In genomic region chr5:147415663-147416062, GRCh38 we compare ENCODE assay signal across 21 cellular contexts.
"Had no signal": no experiment of that assay in that cellular context is flagged by ENCODE, and none has a peak within 500 bp of the region (broad histone marks: within the 10 kb centered on the region; RNA-seq: fewer than 3 reads in every experiment).

No MANE protein-coding gene starts in this region.

- H3K27ac ChIP-seq: epithelial cell of prostate, lower lobe of right lung, neural progenitor cell, thyroid gland, vagina had no signal

- H3K9me3 Mint-ChIP-seq: activated CD8-positive, alpha-beta T cell treated with anti-CD3 and anti-CD28 coated beads for 36 hours; dendritic cell treated with granulocyte-macrophage colony-stimulating factor and Interleukin-4, amounts not matched to agents 40 ng/mL and 50 ng/mL, for 4 days; effector memory CD8-positive, alpha-beta T cell; immature natural killer cell; naive B cell; neural progenitor cell; T-helper 1 cell treated with Interleukin-12 subunit alpha and Interleukin-12 subunit beta and Interleukin-4 antibody, amounts not matched to agents 30 μg/mL and 1 μg/mL, for 36 hours had no signal

- H3K36me3 Mint-ChIP-seq: activated naive CD8-positive, alpha-beta T cell; immature natural killer cell; naive B cell had no signal

- ATAC-seq: activated CD8-positive, alpha-beta T cell treated with anti-CD3 and anti-CD28 coated beads for 36 hours; effector memory CD8-positive, alpha-beta T cell; lower lobe of right lung had no signal

- H3K27me3 Mint-ChIP-seq: dendritic cell treated with granulocyte-macrophage colony-stimulating factor and Interleukin-4, amounts not matched to agents 40 ng/mL and 50 ng/mL, for 4 days; naive B cell had no signal

- H3K27me3 ChIP-seq: neural progenitor cell, thyroid gland, vagina had no signal

- H3K27ac Mint-ChIP-seq: activated CD8-positive, alpha-beta T cell treated with anti-CD3 and anti-CD28 coated beads for 36 hours; activated naive CD8-positive, alpha-beta T cell; dendritic cell treated with granulocyte-macrophage colony-stimulating factor and Interleukin-4, amounts not matched to agents 40 ng/mL and 50 ng/mL, for 4 days; effector memory CD8-positive, alpha-beta T cell; immature natural killer cell; naive B cell; neural progenitor cell; T-helper 1 cell treated with Interleukin-12 subunit alpha and Interleukin-12 subunit beta and Interleukin-4 antibody, amounts not matched to agents 30 μg/mL and 1 μg/mL, for 36 hours had no signal

- DNase-seq: activated CD4-positive, alpha-beta T cell treated with anti-CD3 and anti-CD28 coated beads for 4 hours; activated CD8-positive, alpha-beta T cell treated with anti-CD3 and anti-CD28 coated beads for 36 hours; activated gamma-delta T cell; activated T-cell treated with anti-CD3 and anti-CD28 coated beads, Interleukin-2, amount 50 U/mL, for 48 hours; amniotic stem cell; cerebellar nuclear complex; effector memory CD8-positive, alpha-beta T cell; glutamatergic neuron; immature natural killer cell; lower lobe of right lung; midbrain; naive B cell; stimulated activated CD4-positive, alpha-beta T cell treated with anti-CD3 and anti-CD28 coated beads, Interleukin-12 subunit alpha, Interleukin-12 subunit beta, amount 100 ng/mL, for 4 hours; stimulated activated CD4-positive, alpha-beta T cell treated with anti-CD3 and anti-CD28 coated beads, Interleukin-2, amount 100 ng/mL, for 24 hours; thyroid gland had no signal

- H3K4me3 ChIP-seq: lower lobe of right lung, neural progenitor cell, thyroid gland, vagina had no signal

- H3K4me3 Mint-ChIP-seq: activated CD8-positive, alpha-beta T cell treated with anti-CD3 and anti-CD28 coated beads for 36 hours; activated naive CD8-positive, alpha-beta T cell; dendritic cell treated with granulocyte-macrophage colony-stimulating factor and Interleukin-4, amounts not matched to agents 40 ng/mL and 50 ng/mL, for 4 days; effector memory CD8-positive, alpha-beta T cell; immature natural killer cell; naive B cell; neural progenitor cell; T-helper 1 cell treated with Interleukin-12 subunit alpha and Interleukin-12 subunit beta and Interleukin-4 antibody, amounts not matched to agents 30 μg/mL and 1 μg/mL, for 36 hours had no signal

- H3K36me3 ChIP-seq: lower lobe of right lung, thyroid gland had no signal

- H3K4me1 Mint-ChIP-seq: immature natural killer cell, naive B cell had no signal

- H3K9me3 ChIP-seq: lower lobe of right lung, thyroid gland, vagina had no signal
